Comparison of ENCODE assay signal across 18 cellular contexts in genomic region chr11:19025799-19026406, GRCh38. TPM values are rescaled to one million over a fixed set of nuclear protein-coding genes. Genes with fewer than 3 reads are reported as not detected.
DNase-seq lines count a peak whose midpoint lies in the region; ATAC-seq, FAIRE-seq and TF ChIP-seq lines count a peak whose summit lies in the region.
"Had no signal": no experiment of that assay in that cellular context is flagged by ENCODE, and none has a peak within 500 bp of the region (broad histone marks: within the 10 kb centered on the region; RNA-seq: fewer than 3 reads in every experiment).

No MANE protein-coding gene starts in this region.

- H3K18ac ChIP-seq in IMR-90 (ENCODE audit: low read depth, low read length), result no peak overlapping the region

- in situ Hi-C loops in IMR-90 (cut with MboI; ENCODE audit: low sequenced_read_pairs), result no loop called here
- in situ Hi-C loops in HepG2 (cut with HindIII; ENCODE audit: extremely low pct_ligation_motif_present, low pct_unique_long_range_greater_than_20kb), result no loop called here

- H3K4me1 ChIP-seq in BLaER1, result peaks cover 75% of the 10 kb centered on the region
- no peaks in the 10 kb centered on the region for H3K4me1 ChIP-seq in IMR-90 (ENCODE audit: control insufficient read depth, insufficient read depth, low read length)
- H3K4me1 ChIP-seq in keratinocyte (ENCODE audit: control insufficient read depth, extremely low read depth, insufficient read depth, low read length), result peaks cover 19% of the 10 kb centered on the region
- no peaks in the 10 kb centered on the region for H3K4me1 ChIP-seq in HepG2 (ENCODE audit: insufficient read depth, low read length)
- H3K4me1 ChIP-seq: testis had no signal

- no peak overlapping the region for H2AK9ac ChIP-seq in IMR-90 (replicated peaks; ENCODE audit: low read depth, low read length, poor library complexity)

- no CpG with 5 or more reads among the region's 4 CpGs for WGBS in IMR-90 (ENCODE audit: extremely low coverage in 2 of 2, insufficient read length in 1 of 2), 2 experiments
- 0% methylated on average over 4 of the region's 4 CpGs for WGBS in HepG2 (ENCODE audit: low lambda C conversion rate)

- H2BK5ac ChIP-seq in IMR-90 (ENCODE audit: low read depth, low read length, poor library complexity, severe bottlenecking), result no peak overlapping the region

- FAIRE-seq in bronchial epithelial cell (lab: Jason Lieb, UNC) (peak; percentile 60), keratinocyte (lab: Jason Lieb, UNC) (peak; percentile 63), HepG2 (lab: Jason Lieb, UNC) (no peak)
- FAIRE-seq: GM12878, HTR-8/SVneo had no signal

- DNase-seq in IMR-90 (peak; percentile 1), bronchial epithelial cell (ENCODE audit: low read depth) (peak; percentile 38), keratinocyte (ENCODE audit: low read depth, low spot score) (no peak), OCI-M2 (lab: John Stamatoyannopoulos, UW; ENCODE audit: unreplicated experiment) (no peak), HepG2 (ENCODE audit: low spot score) (no peak), SHP77 (lab: John Stamatoyannopoulos, UW) (no peak)
- DNase-seq in activated naive CD4-positive, alpha-beta T cell (lab: John Stamatoyannopoulos, UW), result no peak
- DNase-seq: activated CD4-positive, alpha-beta T cell treated with anti-CD3 and anti-CD28 coated beads for 36 hours; activated T-cell treated with anti-CD3 and anti-CD28 coated beads, Interleukin-2, amount 50 U/mL, for 1 hour; MV-4-11; NCI-H2171 treated with DMSO at 0.1 percent for 48 hours; T-helper 1 cell; testis had no signal

- intact Hi-C loops in IMR-90 (cut with micrococcal nuclease) (no loop called here), HepG2 (cut with micrococcal nuclease; ENCODE audit: unreplicated experiment) (no loop called here)

- H2BK15ac ChIP-seq in IMR-90 (ENCODE audit: low read depth, low read length), result no peak overlapping the region

- no peak overlapping the region for H4K5ac ChIP-seq in IMR-90 (ENCODE audit: low read depth, low read length)

- dilution Hi-C loops in IMR-90 (cut with HindIII; ENCODE audit: low sequenced_read_pairs, unreplicated experiment), result no loop called here
- dilution Hi-C loops in keratinocyte (cut with MboI; ENCODE audit: extremely low pct_ligation_motif_present, low sequenced_read_pairs), result no loop called here

- H2AK5ac ChIP-seq in IMR-90 (ENCODE audit: low read depth, low read length), result no peak overlapping the region

- no peak overlapping the region for H3K23ac ChIP-seq in IMR-90 (ENCODE audit: low read depth, low read length)

- CTCF ChIA-PET in IMR-90 (lab: Yijun Ruan, JAX) (no interaction called here), HepG2 (lab: Yijun Ruan, JAX; ENCODE audit: low intra/inter-chr PET ratio, low total read pairs) (no interaction called here)

- TF ChIP-seq POLR2A in IMR-90 (IDR thresholded peaks at IDR 0.05; ENCODE audit: low read depth, low read length) (no peak), HepG2 (IDR thresholded peaks at IDR 0.05; ENCODE audit: insufficient read depth in 1 of 2, low read depth in 2 of 2, low read length in 2 of 2) (no peak)

- TF ChIP-seq CTCF in IMR-90 (conservative IDR thresholded peaks at IDR 0.05; ENCODE audit: low read depth, low read length), result no peak
- TF ChIP-seq CTCF in bronchial epithelial cell (IDR thresholded peaks at IDR 0.05; ENCODE audit: insufficient read depth, low read length, severe bottlenecking), result no peak
- no peak for TF ChIP-seq CTCF in keratinocyte (optimal IDR thresholded peaks at IDR 0.05 in 1 of 3, IDR thresholded peaks at IDR 0.05 in 1 of 3, conservative IDR thresholded peaks at IDR 0.05 in 1 of 3; ENCODE audit: extremely low read depth in 1 of 3, insufficient read depth in 2 of 3, low read length in 3 of 3)
- TF ChIP-seq CTCF in HepG2 (CRISPR knock-in tag; IDR thresholded peaks at IDR 0.05), result no peak

- TF ChIP-seq EP300 in HepG2 (IDR thresholded peaks at IDR 0.05; ENCODE audit: low read depth in 2 of 2, low read length in 2 of 2) (no peak), HepG2 (CRISPR knock-in tag; IDR thresholded peaks at IDR 0.05; ENCODE audit: borderline replicate concordance) (no peak)

- no peak overlapping the region for H2BK20ac ChIP-seq in IMR-90 (ENCODE audit: low read depth, low read length)

- POLR2A ChIA-PET in IMR-90 (lab: Charles Lee; ENCODE audit: unreplicated experiment), result no interaction called here
- POLR2A ChIA-PET in HepG2 (lab: Yijun Ruan, JAX), result no interaction called here

- H3K9ac ChIP-seq in BLaER1, result peak overlapping the region; percentile 33; the same call in 1 of the 2 replicates
- no peak overlapping the region for H3K9ac ChIP-seq in IMR-90 (ENCODE audit: low read depth, low read length)
- no peak overlapping the region for H3K9ac ChIP-seq in keratinocyte (ENCODE audit: control insufficient read depth, extremely low read depth, insufficient read depth, low read length)
- H3K9ac ChIP-seq in HepG2 (ENCODE audit: insufficient read depth, low read depth, low read length), result no peak overlapping the region

- H3K9me1 ChIP-seq in IMR-90 (ENCODE audit: insufficient read depth, low read length) (no peaks in the 10 kb centered on the region; the same call in 1 of the 2 replicates), keratinocyte (ENCODE audit: control insufficient read depth, extremely low read depth, insufficient read depth, low read length) (no peaks in the 10 kb centered on the region)

- no peaks in the 10 kb centered on the region; the same call in 1 of the 2 replicates for H3K36me3 ChIP-seq in BLaER1
- no peaks in the 10 kb centered on the region for H3K36me3 ChIP-seq in IMR-90 (ENCODE audit: control insufficient read depth, insufficient read depth, low read length)
- no peaks in the 10 kb centered on the region for H3K36me3 ChIP-seq in bronchial epithelial cell (ENCODE audit: control insufficient read depth, insufficient read depth, low read length)
- no peaks in the 10 kb centered on the region for H3K36me3 ChIP-seq in keratinocyte (ENCODE audit: control insufficient read depth in 2 of 2, extremely low read depth in 1 of 2, insufficient read depth in 2 of 2, low read length in 2 of 2)
- H3K36me3 ChIP-seq in HepG2 (replicated peaks in 1 of 2; ENCODE audit: control insufficient read depth in 1 of 2, insufficient read depth in 2 of 2, low read length in 2 of 2), result no peaks in the 10 kb centered on the region

- H2BK120ac ChIP-seq in IMR-90 (ENCODE audit: low read depth, low read length), result no peak overlapping the region

- H3K4me2 ChIP-seq in BLaER1, result peak overlapping the region; percentile 79
- H3K4me2 ChIP-seq in IMR-90 (ENCODE audit: low read depth, low read length), result no peak overlapping the region
- no peak overlapping the region for H3K4me2 ChIP-seq in keratinocyte (ENCODE audit: control insufficient read depth, extremely low read depth, insufficient read depth, low read depth, low read length)
- H3K4me2 ChIP-seq in HepG2 (ENCODE audit: low read depth, low read length), result no peak overlapping the region

- no peak overlapping the region for H3K56ac ChIP-seq in IMR-90 (ENCODE audit: extremely low read depth, insufficient read depth, low read length)

- H4K20me1 ChIP-seq in BLaER1 (no peaks in the 10 kb centered on the region), IMR-90 (ENCODE audit: insufficient read depth, low read length) (no peaks in the 10 kb centered on the region), keratinocyte (ENCODE audit: control insufficient read depth, extremely low read depth, insufficient read depth, low read length) (no peaks in the 10 kb centered on the region), HepG2 (ENCODE audit: insufficient read depth, low read length) (no peaks in the 10 kb centered on the region)

- peaks cover 9% of the 10 kb centered on the region for H3K9me3 ChIP-seq in BLaER1
- H3K9me3 ChIP-seq in IMR-90 (ENCODE audit: control insufficient read depth, insufficient read depth, low read length), result no peaks in the 10 kb centered on the region
- no peaks in the 10 kb centered on the region for H3K9me3 ChIP-seq in keratinocyte (ENCODE audit: control insufficient read depth, low read depth, low read length)
- H3K9me3 ChIP-seq in HepG2 (ENCODE audit: low read length), result no peaks in the 10 kb centered on the region
- H3K9me3 ChIP-seq: testis had no signal

- H2AFZ ChIP-seq in IMR-90 (replicated peaks; ENCODE audit: low read length, poor library complexity) (no peak overlapping the region), keratinocyte (ENCODE audit: control insufficient read depth, low read length) (no peak overlapping the region), HepG2 (ENCODE audit: low read length) (no peak overlapping the region)

- no peak overlapping the region for H4K8ac ChIP-seq in IMR-90 (ENCODE audit: low read depth in 2 of 2, low read length in 2 of 2)

- no peak for TF ChIP-seq RAD21 in IMR-90 (IDR thresholded peaks at IDR 0.05; ENCODE audit: low read length)
- TF ChIP-seq RAD21 in HepG2 (CRISPR knock-in tag; IDR thresholded peaks at IDR 0.05), result no peak

- H3K27me3 ChIP-seq in BLaER1 (no peaks in the 10 kb centered on the region), IMR-90 (ENCODE audit: control insufficient read depth, insufficient read depth, low read length) (no peaks in the 10 kb centered on the region; the same call in 1 of the 2 replicates), bronchial epithelial cell (ENCODE audit: control insufficient read depth, insufficient read depth, low read length) (peaks cover 11% of the 10 kb centered on the region), keratinocyte (ENCODE audit: control insufficient read depth, extremely low read depth, insufficient read depth, low read length) (peaks cover 12% of the 10 kb centered on the region), HepG2 (ENCODE audit: control insufficient read depth in 1 of 2, insufficient read depth in 2 of 2, low read length in 2 of 2) (peaks cover 0 to 3% of the 10 kb centered on the region in 2 experiments; a peak in 1 of 5 replicates)
- H3K27me3 ChIP-seq: testis had no signal

- H3K4me3 ChIP-seq in BLaER1, result no peak overlapping the region
- no peak overlapping the region for H3K4me3 ChIP-seq in IMR-90 (ENCODE audit: insufficient read depth, low read depth, low read length)
- H3K4me3 ChIP-seq in bronchial epithelial cell (ENCODE audit: low read depth, low read length), result no peak overlapping the region
- H3K4me3 ChIP-seq in keratinocyte (ENCODE audit: control insufficient read depth in 2 of 3, extremely low read depth in 1 of 3, insufficient read depth in 2 of 3, low read depth in 1 of 3, low read length in 3 of 3), result no peak overlapping the region
- H3K4me3 ChIP-seq in HepG2 (replicated peaks in 1 of 3; ENCODE audit: insufficient read depth in 1 of 3, low read depth in 2 of 3, low read length in 3 of 3), result no peak overlapping the region
- H3K4me3 ChIP-seq: coronary artery, GM12878, testis had no signal

- BruUV-seq in IMR-90 (replicated peaks; lab: Mats Ljungman, UMichigan), result no TSS peak
- no TSS peak for BruUV-seq in HepG2 (replicated peaks; lab: Mats Ljungman, UMichigan)

- no peak overlapping the region for H3K4ac ChIP-seq in IMR-90 (ENCODE audit: low read depth, low read length)

- H3K79me1 ChIP-seq in IMR-90 (ENCODE audit: low read depth in 1 of 2, low read length in 2 of 2), result no peaks in the 10 kb centered on the region

- H3K79me2 ChIP-seq in keratinocyte (ENCODE audit: control insufficient read depth, insufficient read depth, low read length) (no peaks in the 10 kb centered on the region), HepG2 (ENCODE audit: insufficient read depth, low read length) (no peaks in the 10 kb centered on the region)

- H3K27ac ChIP-seq in BLaER1 (peak overlapping the region; percentile 93), IMR-90 (ENCODE audit: insufficient read depth, low read length) (no peak overlapping the region), keratinocyte (ENCODE audit: control insufficient read depth, insufficient read depth, low read length) (no peak overlapping the region), HepG2 (ENCODE audit: extremely low read length, insufficient read depth, low read length) (no peak overlapping the region)
- H3K27ac ChIP-seq: coronary artery, testis had no signal

- no peak overlapping the region for H4K91ac ChIP-seq in IMR-90 (ENCODE audit: insufficient read depth, low read depth, low read length)

- ATAC-seq in IMR-90 (ENCODE audit: low read depth) (no peak), HepG2 (no peak)
- ATAC-seq: GM12878 had no signal

- H3K14ac ChIP-seq in IMR-90 (replicated peaks; ENCODE audit: low read depth, low read length), result no peak overlapping the region

RNA-seq across cellular contexts. Expression of gene MRGPRX2, which starts 34.6 kb away (rescaled TPM):
- total RNA-seq in IMR-90 (2012; rRNA removed), result not detected in 2 replicates
- not detected in 2 replicates for polyA plus RNA-seq in IMR-90 (2012; rRNA removed)
- not detected in 2 replicates for polyA plus RNA-seq in IMR-90 (2012; cell fraction: cytosol; rRNA removed)
- polyA plus RNA-seq in IMR-90 (2012; cell fraction: nucleus; rRNA removed; ENCODE audit: low replicate concordance), result not detected in 2 replicates
- not detected in 2 replicates for total RNA-seq in bronchial epithelial cell
- not detected in 3 replicates for polyA plus RNA-seq in keratinocyte
- polyA plus RNA-seq in keratinocyte (2011; ENCODE audit: low read depth), result not detected
- polyA plus RNA-seq in keratinocyte (2011; cell fraction: cytosol; rRNA removed), result not detected in 2 replicates
- polyA plus RNA-seq in keratinocyte (2011; cell fraction: nucleus; rRNA removed), result not detected in 2 replicates
- polyA plus RNA-seq in keratinocyte (2012; ENCODE audit: low replicate concordance), result not detected in 2 replicates
- not detected in 3 replicates for polyA minus RNA-seq in keratinocyte
- not detected for polyA minus RNA-seq in keratinocyte (2011; cell fraction: cytosol; rRNA and poly(A)+ RNA removed)
- not detected in 2 replicates for polyA minus RNA-seq in keratinocyte (2011; cell fraction: nucleus; rRNA and poly(A)+ RNA removed)
- not detected in 2 replicates for total RNA-seq in HepG2 (2016; rRNA removed; fragmentation: Illumina TruSeq; extraction: Trizol)
- not detected in 2 replicates for total RNA-seq in HepG2 (2016; cell fraction: cytosol; rRNA removed; fragmentation: Illumina TruSeq; extraction: Trizol; ENCODE audit: low read depth)
- not detected in 2 replicates for total RNA-seq in HepG2 (2016; cell fraction: insoluble cytoplasmic fraction; rRNA removed; fragmentation: Illumina TruSeq; extraction: Trizol)
- not detected in 2 replicates for total RNA-seq in HepG2 (2016; cell fraction: membrane; rRNA removed; fragmentation: Illumina TruSeq; extraction: Trizol)
- not detected in 2 replicates for total RNA-seq in HepG2 (2016; cell fraction: nucleus; rRNA removed; fragmentation: Illumina TruSeq; extraction: Trizol)
- polyA plus RNA-seq in HepG2 (2011; rRNA removed), result not detected in 2 replicates
- polyA plus RNA-seq in HepG2 (2011; cell fraction: cytosol; rRNA removed), result not detected in 2 replicates
- polyA plus RNA-seq in HepG2 (2011; cell fraction: nucleus; rRNA removed), result not detected in 2 replicates
- not detected in 2 replicates for polyA plus RNA-seq in HepG2 (2012)
- polyA plus RNA-seq in HepG2 (2016; cell fraction: cytosol; fragmentation: Illumina TruSeq; extraction: Trizol; ENCODE audit: low read depth), result not detected in 2 replicates
- polyA plus RNA-seq in HepG2 (2016; cell fraction: insoluble cytoplasmic fraction; fragmentation: Illumina TruSeq; extraction: Trizol; ENCODE audit: low read depth), result not detected in 2 replicates
- not detected in 2 replicates for polyA plus RNA-seq in HepG2 (2016; cell fraction: membrane; fragmentation: Illumina TruSeq; extraction: Trizol; ENCODE audit: low read depth)
- polyA plus RNA-seq in HepG2 (2016; cell fraction: nucleus; fragmentation: Illumina TruSeq; extraction: Trizol; ENCODE audit: insufficient read depth, low read depth), result not detected in 2 replicates
- not detected in 2 replicates for polyA minus RNA-seq in HepG2 (2011; rRNA and poly(A)+ RNA removed; ENCODE audit: low replicate concordance)
- polyA minus RNA-seq in HepG2 (2011; cell fraction: cytosol; rRNA and poly(A)+ RNA removed), result not detected in 2 replicates
- not detected in 2 replicates for polyA minus RNA-seq in HepG2 (2011; cell fraction: nucleus; rRNA and poly(A)+ RNA removed)
- total RNA-seq: activated CD4-positive, alpha-beta T cell treated with anti-CD3 and anti-CD28 coated beads for 36 hours; fibroblast of lung had no signal
- polyA plus RNA-seq: fibroblast of lung had no signal

Comparison
In these comparisons a context has a peak if more than half of its experiments do, and no peak if none do; other contexts are left out.
1. DNase-seq: peak in IMR-90 (single experiment) and bronchial epithelial cell (single experiment); none in keratinocyte (single experiment), OCI-M2 (single experiment), HepG2 (single experiment), SHP77 (0 of 2) and activated naive CD4-positive, alpha-beta T cell (0 of 4).